1 cellular context compared by ENCODE assay signal in the genomic region with DNA sequence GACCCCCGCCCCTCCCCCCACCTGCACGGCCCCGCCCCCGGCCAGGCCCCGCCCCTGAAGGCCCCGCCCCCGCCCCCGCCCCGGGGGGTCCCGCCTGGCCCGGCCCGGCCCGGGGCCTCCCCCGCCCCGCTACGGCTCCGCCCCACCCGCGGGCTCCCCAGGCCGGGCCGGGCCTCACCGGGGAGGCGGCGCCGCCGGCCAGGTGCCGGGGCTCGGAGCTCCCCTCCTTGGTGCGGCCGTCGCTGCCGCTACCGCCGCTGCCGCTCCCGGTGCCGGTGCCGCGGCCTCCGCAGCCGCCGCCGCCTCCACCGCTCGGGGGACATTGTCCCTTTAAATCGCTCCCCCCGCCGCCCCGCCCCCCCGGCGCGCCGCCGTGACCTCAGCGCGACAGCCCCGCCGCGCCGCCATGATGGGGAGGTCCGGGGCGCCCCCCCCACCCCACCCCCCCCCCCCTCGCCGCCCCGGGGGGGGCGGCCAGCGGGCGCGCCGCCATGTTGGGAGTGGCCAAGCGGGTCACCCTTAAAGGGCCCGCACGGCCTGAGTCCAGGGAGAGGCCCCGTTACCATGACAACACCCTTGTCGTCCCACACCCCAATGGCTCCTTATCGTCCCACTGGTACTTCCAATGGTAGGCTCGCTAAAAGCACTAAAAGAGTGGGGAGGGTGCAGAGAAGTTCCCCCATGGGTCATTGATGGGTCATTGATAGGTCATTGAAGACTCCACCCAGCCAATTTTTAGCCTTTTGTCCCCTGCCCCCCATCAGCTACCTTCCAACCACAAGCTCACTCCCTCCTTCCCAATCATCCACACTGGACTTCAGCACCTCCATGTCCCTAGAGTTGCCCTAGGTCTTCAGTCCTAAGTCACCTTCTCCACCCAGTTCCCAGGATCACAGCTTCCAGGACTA.
TF ChIP-seq lines count a peak whose summit lies in the region.

A gene with protein sequence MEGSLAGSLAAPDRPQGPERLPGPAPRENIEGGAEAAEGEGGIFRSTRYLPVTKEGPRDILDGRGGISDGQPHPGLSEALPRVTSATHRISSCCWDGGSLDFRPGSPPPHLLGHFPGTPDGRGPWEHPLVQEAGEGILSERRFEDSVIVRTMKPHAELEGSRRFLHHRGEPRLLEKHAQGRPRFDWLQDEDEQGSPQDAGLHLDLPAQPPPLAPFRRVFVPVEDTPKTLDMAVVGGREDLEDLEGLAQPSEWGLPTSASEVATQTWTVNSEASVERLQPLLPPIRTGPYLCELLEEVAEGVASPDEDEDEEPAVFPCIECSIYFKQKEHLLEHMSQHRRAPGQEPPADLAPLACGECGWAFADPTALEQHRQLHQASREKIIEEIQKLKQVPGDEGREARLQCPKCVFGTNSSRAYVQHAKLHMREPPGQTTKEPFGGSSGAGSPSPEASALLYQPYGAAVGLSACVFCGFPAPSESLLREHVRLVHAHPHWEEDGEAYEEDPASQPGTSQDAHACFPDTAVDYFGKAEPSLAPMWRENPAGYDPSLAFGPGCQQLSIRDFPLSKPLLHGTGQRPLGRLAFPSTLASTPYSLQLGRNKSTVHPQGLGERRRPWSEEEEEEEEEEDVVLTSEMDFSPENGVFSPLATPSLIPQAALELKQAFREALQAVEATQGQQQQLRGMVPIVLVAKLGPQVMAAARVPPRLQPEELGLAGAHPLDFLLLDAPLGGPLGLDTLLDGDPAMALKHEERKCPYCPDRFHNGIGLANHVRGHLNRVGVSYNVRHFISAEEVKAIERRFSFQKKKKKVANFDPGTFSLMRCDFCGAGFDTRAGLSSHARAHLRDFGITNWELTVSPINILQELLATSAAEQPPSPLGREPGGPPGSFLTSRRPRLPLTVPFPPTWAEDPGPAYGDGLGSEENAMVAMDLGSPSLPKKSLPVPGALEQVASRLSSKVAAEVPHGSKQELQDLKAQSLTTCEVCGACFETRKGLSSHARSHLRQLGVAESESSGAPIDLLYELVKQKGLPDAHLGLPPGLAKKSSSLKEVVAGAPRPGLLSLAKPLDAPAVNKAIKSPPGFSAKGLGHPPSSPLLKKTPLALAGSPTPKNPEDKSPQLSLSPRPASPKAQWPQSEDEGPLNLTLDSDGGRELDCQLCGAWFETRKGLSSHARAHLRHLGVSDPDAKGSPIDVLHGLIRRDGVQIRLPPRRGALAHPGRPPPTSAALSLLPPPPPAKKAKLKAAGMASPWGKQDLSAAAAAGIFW (N-terminal part only) (minus strand): TSS at position 337 of the 908 bp plus-strand sequence. CDS start 1,649 bp downstream, outside the sequence.

TF ChIP-seq in HepG2, 621 proteins besides CTCF, POLR2A, EP300 and RAD21 (continues in another document):
- TF ChIP-seq, protein P1, sequence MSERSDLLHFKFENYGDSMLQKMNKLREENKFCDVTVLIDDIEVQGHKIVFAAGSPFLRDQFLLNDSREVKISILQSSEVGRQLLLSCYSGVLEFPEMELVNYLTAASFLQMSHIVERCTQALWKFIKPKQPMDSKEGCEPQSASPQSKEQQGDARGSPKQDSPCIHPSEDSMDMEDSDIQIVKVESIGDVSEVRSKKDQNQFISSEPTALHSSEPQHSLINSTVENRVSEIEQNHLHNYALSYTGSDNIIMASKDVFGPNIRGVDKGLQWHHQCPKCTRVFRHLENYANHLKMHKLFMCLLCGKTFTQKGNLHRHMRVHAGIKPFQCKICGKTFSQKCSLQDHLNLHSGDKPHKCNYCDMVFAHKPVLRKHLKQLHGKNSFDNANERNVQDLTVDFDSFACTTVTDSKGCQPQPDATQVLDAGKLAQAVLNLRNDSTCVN (CRISPR knock-in tag; IDR thresholded peaks at IDR 0.05; ENCODE audit: borderline replicate concordance) = no peak
- TF ChIP-seq, protein P2, sequence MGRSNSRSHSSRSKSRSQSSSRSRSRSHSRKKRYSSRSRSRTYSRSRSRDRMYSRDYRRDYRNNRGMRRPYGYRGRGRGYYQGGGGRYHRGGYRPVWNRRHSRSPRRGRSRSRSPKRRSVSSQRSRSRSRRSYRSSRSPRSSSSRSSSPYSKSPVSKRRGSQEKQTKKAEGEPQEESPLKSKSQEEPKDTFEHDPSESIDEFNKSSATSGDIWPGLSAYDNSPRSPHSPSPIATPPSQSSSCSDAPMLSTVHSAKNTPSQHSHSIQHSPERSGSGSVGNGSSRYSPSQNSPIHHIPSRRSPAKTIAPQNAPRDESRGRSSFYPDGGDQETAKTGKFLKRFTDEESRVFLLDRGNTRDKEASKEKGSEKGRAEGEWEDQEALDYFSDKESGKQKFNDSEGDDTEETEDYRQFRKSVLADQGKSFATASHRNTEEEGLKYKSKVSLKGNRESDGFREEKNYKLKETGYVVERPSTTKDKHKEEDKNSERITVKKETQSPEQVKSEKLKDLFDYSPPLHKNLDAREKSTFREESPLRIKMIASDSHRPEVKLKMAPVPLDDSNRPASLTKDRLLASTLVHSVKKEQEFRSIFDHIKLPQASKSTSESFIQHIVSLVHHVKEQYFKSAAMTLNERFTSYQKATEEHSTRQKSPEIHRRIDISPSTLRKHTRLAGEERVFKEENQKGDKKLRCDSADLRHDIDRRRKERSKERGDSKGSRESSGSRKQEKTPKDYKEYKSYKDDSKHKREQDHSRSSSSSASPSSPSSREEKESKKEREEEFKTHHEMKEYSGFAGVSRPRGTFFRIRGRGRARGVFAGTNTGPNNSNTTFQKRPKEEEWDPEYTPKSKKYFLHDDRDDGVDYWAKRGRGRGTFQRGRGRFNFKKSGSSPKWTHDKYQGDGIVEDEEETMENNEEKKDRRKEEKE (IDR thresholded peaks at IDR 0.05) = no peak
- TF ChIP-seq, protein P3, sequence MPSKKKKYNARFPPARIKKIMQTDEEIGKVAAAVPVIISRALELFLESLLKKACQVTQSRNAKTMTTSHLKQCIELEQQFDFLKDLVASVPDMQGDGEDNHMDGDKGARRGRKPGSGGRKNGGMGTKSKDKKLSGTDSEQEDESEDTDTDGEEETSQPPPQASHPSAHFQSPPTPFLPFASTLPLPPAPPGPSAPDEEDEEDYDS (CRISPR knock-in tag; IDR thresholded peaks at IDR 0.05) = no peak
- TF ChIP-seq, protein P4, sequence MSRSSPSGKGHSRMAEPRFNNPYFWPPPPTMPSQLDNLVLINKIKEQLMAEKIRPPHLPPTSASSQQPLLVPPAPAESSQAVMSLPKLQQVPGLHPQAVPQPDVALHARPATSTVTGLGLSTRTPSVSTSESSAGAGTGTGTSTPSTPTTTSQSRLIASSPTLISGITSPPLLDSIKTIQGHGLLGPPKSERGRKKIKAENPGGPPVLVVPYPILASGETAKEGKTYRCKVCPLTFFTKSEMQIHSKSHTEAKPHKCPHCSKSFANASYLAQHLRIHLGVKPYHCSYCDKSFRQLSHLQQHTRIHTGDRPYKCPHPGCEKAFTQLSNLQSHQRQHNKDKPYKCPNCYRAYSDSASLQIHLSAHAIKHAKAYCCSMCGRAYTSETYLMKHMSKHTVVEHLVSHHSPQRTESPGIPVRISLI (CRISPR knock-in tag; IDR thresholded peaks at IDR 0.05; ENCODE audit: borderline replicate concordance) = no peak
- TF ChIP-seq ASH2L (IDR thresholded peaks at IDR 0.05; ENCODE audit: insufficient read length, low read depth, low read length) = no peak
- TF ChIP-seq YY1 (IDR thresholded peaks at IDR 0.05; ENCODE audit: insufficient read depth, insufficient replicate concordance, low read depth, low read length) = peak; percentile 95
- no peak for TF ChIP-seq TRIM24 (CRISPR knock-in tag; IDR thresholded peaks at IDR 0.05)
- TF ChIP-seq SP1 (IDR thresholded peaks at IDR 0.05) = no peak
- peak; percentile 88 for TF ChIP-seq SP1 (CRISPR knock-in tag; IDR thresholded peaks at IDR 0.05)
- no peak for TF ChIP-seq ZNF329 (CRISPR knock-in tag; IDR thresholded peaks at IDR 0.05; ENCODE audit: low read depth)
- TF ChIP-seq HOXA3 (CRISPR knock-in tag; IDR thresholded peaks at IDR 0.05) = peak; percentile 66
- TF ChIP-seq ATF7-NPFF (CRISPR knock-in tag; IDR thresholded peaks at IDR 0.05; ENCODE audit: low read depth) = no peak
- peak; percentile 70 for TF ChIP-seq RFX3 (CRISPR knock-in tag; IDR thresholded peaks at IDR 0.05)
- TF ChIP-seq ZNF256 (CRISPR knock-in tag; conservative IDR thresholded peaks at IDR 0.05) = no peak
- no peak for TF ChIP-seq ZNF432 (CRISPR knock-in tag; IDR thresholded peaks at IDR 0.05; ENCODE audit: borderline replicate concordance)
- TF ChIP-seq, protein P5, sequence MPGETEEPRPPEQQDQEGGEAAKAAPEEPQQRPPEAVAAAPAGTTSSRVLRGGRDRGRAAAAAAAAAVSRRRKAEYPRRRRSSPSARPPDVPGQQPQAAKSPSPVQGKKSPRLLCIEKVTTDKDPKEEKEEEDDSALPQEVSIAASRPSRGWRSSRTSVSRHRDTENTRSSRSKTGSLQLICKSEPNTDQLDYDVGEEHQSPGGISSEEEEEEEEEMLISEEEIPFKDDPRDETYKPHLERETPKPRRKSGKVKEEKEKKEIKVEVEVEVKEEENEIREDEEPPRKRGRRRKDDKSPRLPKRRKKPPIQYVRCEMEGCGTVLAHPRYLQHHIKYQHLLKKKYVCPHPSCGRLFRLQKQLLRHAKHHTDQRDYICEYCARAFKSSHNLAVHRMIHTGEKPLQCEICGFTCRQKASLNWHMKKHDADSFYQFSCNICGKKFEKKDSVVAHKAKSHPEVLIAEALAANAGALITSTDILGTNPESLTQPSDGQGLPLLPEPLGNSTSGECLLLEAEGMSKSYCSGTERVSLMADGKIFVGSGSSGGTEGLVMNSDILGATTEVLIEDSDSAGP (CRISPR knock-in tag; IDR thresholded peaks at IDR 0.05; ENCODE audit: borderline replicate concordance) = peak; percentile 99
- TF ChIP-seq, protein P6, sequence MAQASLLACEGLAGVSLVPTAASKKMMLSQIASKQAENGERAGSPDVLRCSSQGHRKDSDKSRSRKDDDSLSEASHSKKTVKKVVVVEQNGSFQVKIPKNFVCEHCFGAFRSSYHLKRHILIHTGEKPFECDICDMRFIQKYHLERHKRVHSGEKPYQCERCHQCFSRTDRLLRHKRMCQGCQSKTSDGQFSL (CRISPR knock-in tag; IDR thresholded peaks at IDR 0.05) = peak; percentile 98
- TF ChIP-seq CREB1 (IDR thresholded peaks at IDR 0.05) = peak; percentile 36; the same call in 1 of the 2 replicates
- peak; percentile 69; the same call in 1 of the 2 replicates for TF ChIP-seq CREB1 (CRISPR knock-in tag; IDR thresholded peaks at IDR 0.05)
- 0 out of 2 replicates have a peak, but pooled peaks have one; percentile 46 for TF ChIP-seq EHMT2 (IDR thresholded peaks at IDR 0.05; ENCODE audit: borderline replicate concordance, low read depth, low read length)
- TF ChIP-seq ZNF761 (CRISPR knock-in tag; conservative IDR thresholded peaks at IDR 0.05) = no peak
- TF ChIP-seq, protein P7, sequence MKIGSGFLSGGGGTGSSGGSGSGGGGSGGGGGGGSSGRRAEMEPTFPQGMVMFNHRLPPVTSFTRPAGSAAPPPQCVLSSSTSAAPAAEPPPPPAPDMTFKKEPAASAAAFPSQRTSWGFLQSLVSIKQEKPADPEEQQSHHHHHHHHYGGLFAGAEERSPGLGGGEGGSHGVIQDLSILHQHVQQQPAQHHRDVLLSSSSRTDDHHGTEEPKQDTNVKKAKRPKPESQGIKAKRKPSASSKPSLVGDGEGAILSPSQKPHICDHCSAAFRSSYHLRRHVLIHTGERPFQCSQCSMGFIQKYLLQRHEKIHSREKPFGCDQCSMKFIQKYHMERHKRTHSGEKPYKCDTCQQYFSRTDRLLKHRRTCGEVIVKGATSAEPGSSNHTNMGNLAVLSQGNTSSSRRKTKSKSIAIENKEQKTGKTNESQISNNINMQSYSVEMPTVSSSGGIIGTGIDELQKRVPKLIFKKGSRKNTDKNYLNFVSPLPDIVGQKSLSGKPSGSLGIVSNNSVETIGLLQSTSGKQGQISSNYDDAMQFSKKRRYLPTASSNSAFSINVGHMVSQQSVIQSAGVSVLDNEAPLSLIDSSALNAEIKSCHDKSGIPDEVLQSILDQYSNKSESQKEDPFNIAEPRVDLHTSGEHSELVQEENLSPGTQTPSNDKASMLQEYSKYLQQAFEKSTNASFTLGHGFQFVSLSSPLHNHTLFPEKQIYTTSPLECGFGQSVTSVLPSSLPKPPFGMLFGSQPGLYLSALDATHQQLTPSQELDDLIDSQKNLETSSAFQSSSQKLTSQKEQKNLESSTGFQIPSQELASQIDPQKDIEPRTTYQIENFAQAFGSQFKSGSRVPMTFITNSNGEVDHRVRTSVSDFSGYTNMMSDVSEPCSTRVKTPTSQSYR (CRISPR knock-in tag; IDR thresholded peaks at IDR 0.05; ENCODE audit: borderline replicate concordance) = peak; percentile 68; the same call in 1 of the 2 replicates
- TF ChIP-seq KLF16 (CRISPR knock-in tag; IDR thresholded peaks at IDR 0.05) = no peak
- peak; percentile 61 for TF ChIP-seq MAZ (IDR thresholded peaks at IDR 0.05; ENCODE audit: borderline replicate concordance, low read depth, low read length)
- no peak for TF ChIP-seq MAZ (CRISPR knock-in tag; IDR thresholded peaks at IDR 0.05; ENCODE audit: low read depth)
- TF ChIP-seq, protein P8, sequence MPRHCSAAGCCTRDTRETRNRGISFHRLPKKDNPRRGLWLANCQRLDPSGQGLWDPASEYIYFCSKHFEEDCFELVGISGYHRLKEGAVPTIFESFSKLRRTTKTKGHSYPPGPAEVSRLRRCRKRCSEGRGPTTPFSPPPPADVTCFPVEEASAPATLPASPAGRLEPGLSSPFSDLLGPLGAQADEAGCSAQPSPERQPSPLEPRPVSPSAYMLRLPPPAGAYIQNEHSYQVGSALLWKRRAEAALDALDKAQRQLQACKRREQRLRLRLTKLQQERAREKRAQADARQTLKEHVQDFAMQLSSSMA (CRISPR knock-in tag; IDR thresholded peaks at IDR 0.05) = peak; percentile 99
- TF ChIP-seq, protein P9, sequence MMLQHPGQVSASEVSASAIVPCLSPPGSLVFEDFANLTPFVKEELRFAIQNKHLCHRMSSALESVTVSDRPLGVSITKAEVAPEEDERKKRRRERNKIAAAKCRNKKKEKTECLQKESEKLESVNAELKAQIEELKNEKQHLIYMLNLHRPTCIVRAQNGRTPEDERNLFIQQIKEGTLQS (CRISPR knock-in tag; IDR thresholded peaks at IDR 0.05) = no peak
- TF ChIP-seq ZFX (CRISPR knock-in tag; IDR thresholded peaks at IDR 0.05; ENCODE audit: low read depth) = peak; percentile 40; the same call in 1 of the 2 replicates
- no peak for TF ChIP-seq FOXP1 (IDR thresholded peaks at IDR 0.05)
- TF ChIP-seq FOXP1 (CRISPR knock-in tag; IDR thresholded peaks at IDR 0.05) = no peak
- TF ChIP-seq RFX1 (IDR thresholded peaks at IDR 0.05) = peak; percentile 66
- 0 out of 2 replicates have a peak, but pooled peaks have one; percentile 40 for TF ChIP-seq CHD4 (IDR thresholded peaks at IDR 0.05; ENCODE audit: borderline replicate concordance, low read length)
- no peak for TF ChIP-seq SOX6 (IDR thresholded peaks at IDR 0.05)
- no peak for TF ChIP-seq SOX6 (CRISPR knock-in tag; IDR thresholded peaks at IDR 0.05)
- TF ChIP-seq, protein P10, sequence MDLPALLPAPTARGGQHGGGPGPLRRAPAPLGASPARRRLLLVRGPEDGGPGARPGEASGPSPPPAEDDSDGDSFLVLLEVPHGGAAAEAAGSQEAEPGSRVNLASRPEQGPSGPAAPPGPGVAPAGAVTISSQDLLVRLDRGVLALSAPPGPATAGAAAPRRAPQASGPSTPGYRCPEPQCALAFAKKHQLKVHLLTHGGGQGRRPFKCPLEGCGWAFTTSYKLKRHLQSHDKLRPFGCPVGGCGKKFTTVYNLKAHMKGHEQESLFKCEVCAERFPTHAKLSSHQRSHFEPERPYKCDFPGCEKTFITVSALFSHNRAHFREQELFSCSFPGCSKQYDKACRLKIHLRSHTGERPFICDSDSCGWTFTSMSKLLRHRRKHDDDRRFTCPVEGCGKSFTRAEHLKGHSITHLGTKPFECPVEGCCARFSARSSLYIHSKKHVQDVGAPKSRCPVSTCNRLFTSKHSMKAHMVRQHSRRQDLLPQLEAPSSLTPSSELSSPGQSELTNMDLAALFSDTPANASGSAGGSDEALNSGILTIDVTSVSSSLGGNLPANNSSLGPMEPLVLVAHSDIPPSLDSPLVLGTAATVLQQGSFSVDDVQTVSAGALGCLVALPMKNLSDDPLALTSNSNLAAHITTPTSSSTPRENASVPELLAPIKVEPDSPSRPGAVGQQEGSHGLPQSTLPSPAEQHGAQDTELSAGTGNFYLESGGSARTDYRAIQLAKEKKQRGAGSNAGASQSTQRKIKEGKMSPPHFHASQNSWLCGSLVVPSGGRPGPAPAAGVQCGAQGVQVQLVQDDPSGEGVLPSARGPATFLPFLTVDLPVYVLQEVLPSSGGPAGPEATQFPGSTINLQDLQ (CRISPR knock-in tag; IDR thresholded peaks at IDR 0.05) = 0 out of 2 replicates have a peak, but pooled peaks have one; percentile 1
